9 cellular contexts compared by ENCODE assay signal in the genomic region with DNA sequence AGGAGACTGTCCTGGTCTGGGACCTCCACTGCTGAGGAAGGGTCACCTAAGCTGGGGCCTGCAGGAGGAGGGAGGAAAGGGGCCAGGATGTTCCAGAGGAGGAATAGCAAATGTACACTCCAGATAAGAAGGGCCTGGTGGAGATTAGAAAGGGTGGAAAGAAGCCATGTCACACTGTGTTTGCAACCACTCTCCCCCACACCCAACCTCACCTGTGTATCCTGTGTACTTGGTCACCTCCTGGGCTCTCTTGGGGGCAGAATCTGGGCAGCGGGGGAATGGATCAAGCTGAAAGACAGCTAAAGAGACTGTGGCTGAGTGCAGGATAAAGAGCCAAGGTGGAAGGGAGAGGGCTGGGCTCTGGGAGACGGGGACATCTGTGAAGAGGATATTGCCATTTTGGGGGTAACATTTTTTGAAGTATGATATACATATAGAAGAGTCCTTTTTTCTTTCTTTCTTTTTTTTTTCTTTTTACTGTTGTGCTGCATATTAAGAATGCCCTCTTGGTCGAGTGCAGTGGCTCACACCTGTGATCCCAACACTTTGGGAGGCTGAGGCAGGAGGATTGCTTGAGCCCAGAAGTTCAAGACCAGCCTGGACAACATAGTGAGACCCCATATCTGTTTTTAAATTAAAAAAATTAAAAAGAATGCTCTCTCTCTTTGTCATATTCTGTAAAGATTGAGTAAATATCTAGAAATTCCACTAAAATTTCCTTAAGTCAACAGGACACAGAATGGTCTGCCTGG. TPM values are rescaled to one million over a fixed set of nuclear protein-coding genes. Genes with fewer than 3 reads are reported as not detected.
A peak's percentile ranks its signal among the peaks of the same experiment; 100 is the strongest.
DNase-seq lines count a peak whose midpoint lies in the region; ATAC-seq and TF ChIP-seq lines count a peak whose summit lies in the region.
"Had no signal": no experiment of that assay in that cellular context is flagged by ENCODE, and none has a peak within 500 bp of the region (broad histone marks: within the 10 kb centered on the region; RNA-seq: fewer than 3 reads in every experiment).

No MANE protein-coding gene starts in this region.

- no peaks in the 10 kb centered on the region for H3K9me3 Mint-ChIP-seq in activated T-helper 1 cell treated with anti-CD3 and anti-CD28 coated beads, Interleukin-12 subunit alpha, Interleukin-12 subunit beta, Interleukin-2, Interleukin-4 antibody, amounts not matched to agents 30 ng/mL and 10 ng/mL and 1 ng/mL, durations not matched to agents 14 hours and 24 hours and 36 hours

- no peak for TF ChIP-seq POLR2A in stomach (IDR thresholded peaks at IDR 0.05)

- H3K36me3 ChIP-seq in liver (ENCODE audit: control insufficient read depth in 4 of 4, insufficient read depth in 3 of 4, low read depth in 1 of 4, low read length in 3 of 4): no peaks in the 10 kb centered on the region
- H3K36me3 ChIP-seq in stomach: no peaks in the 10 kb centered on the region

- peak overlapping the region; percentile 44 for H3K27ac Mint-ChIP-seq in activated T-helper 1 cell treated with anti-CD3 and anti-CD28 coated beads, Interleukin-12 subunit alpha, Interleukin-12 subunit beta, Interleukin-2, Interleukin-4 antibody, amounts not matched to agents 30 ng/mL and 10 ng/mL and 1 ng/mL, durations not matched to agents 14 hours and 24 hours and 36 hours

- 61% methylated on average over 3 of the region's 3 CpGs for WGBS in liver
- 38 to 66% (median 63%) methylated on average over 3 of the region's 3 CpGs for WGBS in stomach, 5 donors

- peaks cover 31% of the 10 kb centered on the region for H3K4me1 Mint-ChIP-seq in activated T-helper 1 cell treated with anti-CD3 and anti-CD28 coated beads, Interleukin-12 subunit alpha, Interleukin-12 subunit beta, Interleukin-2, Interleukin-4 antibody, amounts not matched to agents 30 ng/mL and 10 ng/mL and 1 ng/mL, durations not matched to agents 14 hours and 24 hours and 36 hours (ENCODE audit: low read depth)

- H3K4me3 ChIP-seq in HL-60 (replicated peaks; ENCODE audit: insufficient read depth, low read length) (no peak overlapping the region), liver (ENCODE audit: low read depth in 1 of 3, low read length in 3 of 3) (no peak overlapping the region), stomach (peak overlapping the region in 1 of 4 donors; percentile 23)

- H3K9ac ChIP-seq in liver (ENCODE audit: low read depth in 1 of 2, low read length in 2 of 2): no peak overlapping the region

- peaks cover 28 to 63% (median 59%) of the 10 kb centered on the region in 4 donors for H3K4me1 ChIP-seq in liver (ENCODE audit: control insufficient read depth in 4 of 4, insufficient read depth in 4 of 4, low read length in 3 of 4)
- peaks cover 36 to 53% (median 48%) of the 10 kb centered on the region in 4 donors for H3K4me1 ChIP-seq in stomach

- DNase-seq in HL-60 (ENCODE audit: low read depth in 1 of 2, low spot score in 1 of 2): no peak
- no peak for DNase-seq in activated T-helper 1 cell treated with anti-CD3 and anti-CD28 coated beads, Interleukin-12 subunit alpha, Interleukin-12 subunit beta, Interleukin-2, Interleukin-4 antibody, amounts not matched to agents 30 ng/mL and 10 ng/mL and 1 ng/mL, durations not matched to agents 14 hours and 24 hours and 36 hours (ENCODE audit: low spot score)
- peak; percentile 59 for DNase-seq in stomach
- DNase-seq in stimulated activated naive CD4-positive, alpha-beta T cell treated with Interleukin-2 at 50 U/mL for 16 hours (lab: John Stamatoyannopoulos, UW): no peak
- DNase-seq: islet precursor cell had no signal

- TF ChIP-seq CTCF in HL-60 (IDR thresholded peaks at IDR 0.05; ENCODE audit: insufficient read depth, low read length): no peak
- TF ChIP-seq CTCF in liver (IDR thresholded peaks at IDR 0.05; ENCODE audit: low read depth, low read length, missing input control): no peak
- no peak for TF ChIP-seq CTCF in stomach (IDR thresholded peaks at IDR 0.05)

- ATAC-seq in HG02610 (IDR thresholded peaks at IDR 0.05; ENCODE audit: unreplicated experiment) (no peak), GM21381 (IDR thresholded peaks at IDR 0.05; ENCODE audit: unreplicated experiment) (no peak), GM19324 (IDR thresholded peaks at IDR 0.05; ENCODE audit: low FRiP score, unreplicated experiment) (no peak)

- no peak for TF ChIP-seq RAD21 in liver (IDR thresholded peaks at IDR 0.05)

- H3K27ac ChIP-seq in HL-60 (replicated peaks): peak overlapping the region; percentile 61
- H3K27ac ChIP-seq in liver (ENCODE audit: low read depth in 1 of 2, low read length in 2 of 2): peak overlapping the region; percentile 39 to 43
- H3K27ac ChIP-seq in stomach: peak overlapping the region; percentile 86 to 99 (median 97)

- TF ChIP-seq EP300 in stomach (IDR thresholded peaks at IDR 0.05): no peak

- no peaks in the 10 kb centered on the region for H3K27me3 Mint-ChIP-seq in activated T-helper 1 cell treated with anti-CD3 and anti-CD28 coated beads, Interleukin-12 subunit alpha, Interleukin-12 subunit beta, Interleukin-2, Interleukin-4 antibody, amounts not matched to agents 30 ng/mL and 10 ng/mL and 1 ng/mL, durations not matched to agents 14 hours and 24 hours and 36 hours (ENCODE audit: insufficient read depth)

- intact Hi-C loops in activated T-helper 1 cell treated with anti-CD3 and anti-CD28 coated beads, Interleukin-12 subunit alpha, Interleukin-12 subunit beta, Interleukin-2, Interleukin-4 antibody, amounts not matched to agents 30 ng/mL and 10 ng/mL and 1 ng/mL, durations not matched to agents 14 hours and 24 hours and 36 hours (cut with micrococcal nuclease): no loop called here
- intact Hi-C loops in stomach (cut with DNase I; ENCODE audit: low total_unique reads): loop anchor here (2.0 kb wide), 1 partner anchor 131 kb away; no protein-coding TSS in a partner anchor

- no peaks in the 10 kb centered on the region for H3K27me3 ChIP-seq in HL-60 (ENCODE audit: insufficient read depth, poor library complexity, severe bottlenecking)
- no peaks in the 10 kb centered on the region for H3K27me3 ChIP-seq in liver (ENCODE audit: control insufficient read depth in 4 of 4, insufficient read depth in 4 of 4, low read length in 3 of 4)
- H3K27me3 ChIP-seq in stomach: no peaks in the 10 kb centered on the region

- H3K36me3 Mint-ChIP-seq in activated T-helper 1 cell treated with anti-CD3 and anti-CD28 coated beads, Interleukin-12 subunit alpha, Interleukin-12 subunit beta, Interleukin-2, Interleukin-4 antibody, amounts not matched to agents 30 ng/mL and 10 ng/mL and 1 ng/mL, durations not matched to agents 14 hours and 24 hours and 36 hours (ENCODE audit: low read depth): no peaks in the 10 kb centered on the region

- H3K9me3 ChIP-seq in liver (ENCODE audit: control insufficient read depth in 4 of 4, low read length in 3 of 4) (no peaks in the 10 kb centered on the region), stomach (no peaks in the 10 kb centered on the region)

- H3K4me3 Mint-ChIP-seq in activated T-helper 1 cell treated with anti-CD3 and anti-CD28 coated beads, Interleukin-12 subunit alpha, Interleukin-12 subunit beta, Interleukin-2, Interleukin-4 antibody, amounts not matched to agents 30 ng/mL and 10 ng/mL and 1 ng/mL, durations not matched to agents 14 hours and 24 hours and 36 hours: no peak overlapping the region

TF ChIP-seq in liver, 16 proteins besides CTCF, POLR2A, EP300 and RAD21:
- TF ChIP-seq, protein P1, sequence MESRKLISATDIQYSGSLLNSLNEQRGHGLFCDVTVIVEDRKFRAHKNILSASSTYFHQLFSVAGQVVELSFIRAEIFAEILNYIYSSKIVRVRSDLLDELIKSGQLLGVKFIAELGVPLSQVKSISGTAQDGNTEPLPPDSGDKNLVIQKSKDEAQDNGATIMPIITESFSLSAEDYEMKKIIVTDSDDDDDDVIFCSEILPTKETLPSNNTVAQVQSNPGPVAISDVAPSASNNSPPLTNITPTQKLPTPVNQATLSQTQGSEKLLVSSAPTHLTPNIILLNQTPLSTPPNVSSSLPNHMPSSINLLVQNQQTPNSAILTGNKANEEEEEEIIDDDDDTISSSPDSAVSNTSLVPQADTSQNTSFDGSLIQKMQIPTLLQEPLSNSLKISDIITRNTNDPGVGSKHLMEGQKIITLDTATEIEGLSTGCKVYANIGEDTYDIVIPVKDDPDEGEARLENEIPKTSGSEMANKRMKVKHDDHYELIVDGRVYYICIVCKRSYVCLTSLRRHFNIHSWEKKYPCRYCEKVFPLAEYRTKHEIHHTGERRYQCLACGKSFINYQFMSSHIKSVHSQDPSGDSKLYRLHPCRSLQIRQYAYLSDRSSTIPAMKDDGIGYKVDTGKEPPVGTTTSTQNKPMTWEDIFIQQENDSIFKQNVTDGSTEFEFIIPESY (IDR thresholded peaks at IDR 0.05): peak; percentile 7
- TF ChIP-seq YY1 (IDR thresholded peaks at IDR 0.05) (no peak), HNF4A (conservative IDR thresholded peaks at IDR 0.05) (no peak), RXRA (IDR thresholded peaks at IDR 0.05) (no peak), EGR1 (IDR thresholded peaks at IDR 0.05; ENCODE audit: low read depth in 2 of 2) (no peak), TAF1 (conservative IDR thresholded peaks at IDR 0.05) (no peak), JUND (IDR thresholded peaks at IDR 0.05) (no peak), SP1 (IDR thresholded peaks at IDR 0.05) (peak; percentile 14)

RNA-seq across cellular contexts. Expression of gene SH2D6, which starts 3.4 kb away (rescaled TPM):
- total RNA-seq in activated T-helper 1 cell treated with anti-CD3 and anti-CD28 coated beads, Interleukin-12 subunit alpha, Interleukin-12 subunit beta, Interleukin-2, Interleukin-4 antibody, amounts not matched to agents 30 ng/mL and 10 ng/mL and 1 ng/mL, durations not matched to agents 14 hours and 24 hours and 36 hours: 0.34 and 0.70 TPM in 2 replicates
- total RNA-seq in liver (under 1 TPM in 1 of 2 donors, not detected in 1; 0.92 TPM), stomach (10 to 100 TPM in 2 of 5 donors, 1 to 10 TPM in 1, not detected in 2; 2.2 to 14.5 (median 13.4) TPM)
- polyA plus RNA-seq in liver (under 1 TPM; 0.28 to 0.39 TPM), stomach (1 to 10 TPM; 1.1 to 2.3 (median 1.2) TPM)

RNA-seq across cellular contexts. Expression of gene CAPG, which starts 11.7 kb away (rescaled TPM):
- total RNA-seq in activated T-helper 1 cell treated with anti-CD3 and anti-CD28 coated beads, Interleukin-12 subunit alpha, Interleukin-12 subunit beta, Interleukin-2, Interleukin-4 antibody, amounts not matched to agents 30 ng/mL and 10 ng/mL and 1 ng/mL, durations not matched to agents 14 hours and 24 hours and 36 hours: 35.5 and 38.2 TPM in 2 replicates
- total RNA-seq in liver: 10 to 100 TPM in 1 of 2 donors, 1 to 10 TPM in 1; 4.1 to 19.3 TPM
- 1 to 10 TPM; 2.7 to 6.3 TPM for polyA plus RNA-seq in liver
- total RNA-seq in stomach: 100 to 1,000 TPM in 2 of 5 donors, 10 to 100 TPM in 3; 35.0 to 135 (median 50.8) TPM
- polyA plus RNA-seq in stomach: 100 to 1,000 TPM; 146 to 350 (median 157) TPM

Comparison
In these comparisons a context has a peak if more than half of its experiments do, and no peak if none do; other contexts are left out.
1. H3K27ac ChIP-seq: peak in every context shown above with its lines; median percentile 97 in stomach; 61 in HL-60; 41 in liver.